Comparison of ENCODE assay signal across 11 cellular contexts in the genomic region with DNA sequence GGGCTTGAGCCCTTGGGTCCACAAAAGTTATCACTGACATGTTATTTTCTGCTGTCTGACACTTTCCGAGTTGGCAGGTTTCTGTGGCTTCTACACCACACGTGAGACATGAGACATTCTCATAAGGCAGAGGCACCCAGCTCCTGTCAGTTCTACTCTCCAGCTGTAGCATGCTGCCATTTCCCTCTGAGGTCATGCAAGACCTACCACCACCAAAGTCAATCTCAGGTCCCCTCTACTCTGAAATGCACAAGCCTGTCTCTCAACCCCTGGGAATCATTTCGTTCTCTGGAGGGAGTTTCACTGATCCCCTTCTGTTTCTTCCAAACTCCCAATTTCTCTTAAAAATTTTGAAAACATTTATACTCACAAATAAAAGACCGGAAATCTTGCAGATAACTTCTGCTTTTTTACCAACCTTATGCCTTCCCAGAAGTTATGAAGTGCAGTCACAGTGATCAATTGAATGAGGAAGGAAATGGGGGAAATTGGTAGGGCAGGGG. TPM values are rescaled to one million over a fixed set of nuclear protein-coding genes. Genes with fewer than 3 reads are reported as not detected.
DNase-seq lines count a peak whose midpoint lies in the region; ATAC-seq, FAIRE-seq and TF ChIP-seq lines count a peak whose summit lies in the region.
"Had no signal": no experiment of that assay in that cellular context is flagged by ENCODE, and none has a peak within 500 bp of the region (broad histone marks: within the 10 kb centered on the region; RNA-seq: fewer than 3 reads in every experiment).

No MANE protein-coding gene starts in this region.

- H3K36me3 ChIP-seq in Peyer's patch, result no peaks in the 10 kb centered on the region

- ATAC-seq in GM19035 (IDR thresholded peaks at IDR 0.05; ENCODE audit: unreplicated experiment) (peak; percentile 85), HG02884 (IDR thresholded peaks at IDR 0.05; ENCODE audit: unreplicated experiment) (peak; percentile 87)
- ATAC-seq: body of pancreas had no signal

- peaks cover 0 to 7% (median 0%) of the 10 kb centered on the region in 4 donors for H3K4me1 ChIP-seq in Peyer's patch
- H3K4me1 ChIP-seq: body of pancreas had no signal

- peak overlapping the region in 1 of 4 donors; percentile 70 for H3K27ac ChIP-seq in Peyer's patch
- H3K27ac ChIP-seq: body of pancreas had no signal

- H3K9me3 ChIP-seq in Peyer's patch, result no peaks in the 10 kb centered on the region
- H3K9me3 ChIP-seq: body of pancreas had no signal

- no peaks in the 10 kb centered on the region for H3K27me3 ChIP-seq in Peyer's patch
- H3K27me3 ChIP-seq: body of pancreas had no signal

- FAIRE-seq in H54 (lab: Jason Lieb, UNC), result no peak

- no peak for TF ChIP-seq CTCF in Peyer's patch (IDR thresholded peaks at IDR 0.05)

- DNase-seq in Peyer's patch, result peak in 2 of 3 donors; percentile 77
- peak; percentile 7 for DNase-seq in stimulated activated CD4-positive, alpha-beta T cell treated with anti-CD3 and anti-CD28 coated beads, Interleukin-4, amount 100 ng/mL, for 1 hour
- no peak for DNase-seq in GOT3 (lab: John Stamatoyannopoulos, UW)
- no peak for DNase-seq in NCI-H1048 (lab: John Stamatoyannopoulos, UW)
- no peak for DNase-seq in kidney glomerular epithelial cell (lab: John Stamatoyannopoulos, UW)
- no peak for DNase-seq in H54 (ENCODE audit: insufficient read length, low spot score)
- DNase-seq: IMR-90 had no signal

- TF ChIP-seq POLR2A in Peyer's patch (IDR thresholded peaks at IDR 0.05), result no peak
- no peak for TF ChIP-seq POLR2A in H54 (IDR thresholded peaks at IDR 0.05; ENCODE audit: low read depth, low read length)

- no peak overlapping the region for H3K4me3 ChIP-seq in Peyer's patch
- H3K4me3 ChIP-seq: body of pancreas had no signal

RNA-seq across cellular contexts. Expression of gene CR2, which starts 39.5 kb away (rescaled TPM):
- 10 to 100 TPM in 1 of 4 donors, 1 to 10 TPM in 1, under 1 TPM in 2; 0.53 to 12.4 (median 1.1) TPM for total RNA-seq in Peyer's patch
- total RNA-seq: body of pancreas, IMR-90, myocyte had no signal

Comparison
In these comparisons a context has a peak if more than half of its experiments do, and no peak if none do; other contexts are left out.
1. DNase-seq: peak in Peyer's patch (2 of 3) and stimulated activated CD4-positive, alpha-beta T cell treated with anti-CD3 and anti-CD28 coated beads, Interleukin-4, amount 100 ng/mL, for 1 hour (single experiment); none in GOT3 (single experiment), NCI-H1048 (single experiment), kidney glomerular epithelial cell (single experiment) and H54 (single experiment).